In genomic region chr7:135091717-135092116, GRCh38 we compare ENCODE assay signal across 36 cellular contexts. TPM values are rescaled to one million over a fixed set of nuclear protein-coding genes. Genes with fewer than 3 reads are reported as not detected.
"Had no signal": no experiment of that assay in that cellular context is flagged by ENCODE, and none has a peak within 500 bp of the region (broad histone marks: within the 10 kb centered on the region; RNA-seq: fewer than 3 reads in every experiment).

No MANE protein-coding gene starts in this region.

- H3K4me3 ChIP-seq: MG63 had no signal

- H3K9ac ChIP-seq: KMS-11 had no signal

- H3K9me3 ChIP-seq: MG63 had no signal

- H3K36me3 ChIP-seq: MG63 had no signal

- H3K4me2 ChIP-seq: KMS-11 had no signal

- DNase-seq: Karpas-422, Kasumi-1, MG63, MM.1S, MV-4-11, NCI-H1048, NCI-H1092, NCI-H1092 treated with DMSO at 0.1 percent for 48 hours, NCI-H1105, NCI-H1105 treated with DMSO at 0.1 percent for 48 hours, NCI-H1417, NCI-H1417 treated with DMSO at 0.1 percent for 48 hours, NCI-H1436, NCI-H1436 treated with DMSO at 0.1 percent for 48 hours, NCI-H146, NCI-H1694, NCI-H1694 treated with DMSO at 0.1 percent for 48 hours, NCI-H187, NCI-H187 treated with DMSO at 0.1 percent for 48 hours, NCI-H1930, NCI-H2029, NCI-H2029 treated with DMSO at 0.1 percent for 48 hours, NCI-H2081, NCI-H2081 treated with DMSO at 0.1 percent for 48 hours, NCI-H2107, NCI-H2171, NCI-H2171 treated with DMSO at 0.1 percent for 48 hours, NCI-H2227 treated with DMSO at 0.1 percent for 48 hours, NCI-H226, NCI-H345, NCI-H446, NCI-H446 treated with DMSO at 0.1 percent for 48 hours, NCI-H510A, NCI-H510A treated with DMSO at 0.1 percent for 48 hours had no signal

- H3K27ac ChIP-seq: KMS-11 had no signal

- H3K27me3 ChIP-seq: MG63 had no signal

RNA-seq across cellular contexts. Expression of gene TMEM140, which starts 56.2 kb away (rescaled TPM):
- total RNA-seq: MCF 10A had no signal
